14 cellular contexts compared by ENCODE assay signal in genomic region chr20:31284964-31285363, GRCh38. TPM values are rescaled to one million over a fixed set of nuclear protein-coding genes. Genes with fewer than 3 reads are reported as not detected.
"Had no signal": no experiment of that assay in that cellular context is flagged by ENCODE, and none has a peak within 500 bp of the region (broad histone marks: within the 10 kb centered on the region; RNA-seq: fewer than 3 reads in every experiment).

No MANE protein-coding gene starts in this region.

RNA-seq across cellular contexts. Expression of gene DEFB116, which starts 23.4 kb away (rescaled TPM):
- total RNA-seq: activated B cell treated with CpG ODN at 0.5 μM for 24 hours; activated CD4-positive, alpha-beta memory T cell treated with anti-CD3 and anti-CD28 coated beads for 36 hours; activated CD4-positive, alpha-beta memory T cell treated with anti-CD3 and anti-CD28 coated beads, Interleukin-2, amount 10 ng/mL, durations not matched to agents 7 days and 5 days; activated CD4-positive, alpha-beta T cell treated with anti-CD3 and anti-CD28 coated beads for 36 hours; activated CD4-positive, alpha-beta T cell treated with anti-CD3 and anti-CD28 coated beads, Interleukin-2, amount 10 ng/mL, durations not matched to agents 24 days and 14 days; activated CD4-positive, alpha-beta T cell treated with anti-CD3 and anti-CD28 coated beads, Interleukin-2, amount 10 ng/mL, durations not matched to agents 7 days and 5 days; activated CD8-positive, alpha-beta memory T cell treated with anti-CD3 and anti-CD28 coated beads for 36 hours; activated CD8-positive, alpha-beta memory T cell treated with anti-CD3 and anti-CD28 coated beads, Interleukin-2, amount 10 ng/mL, durations not matched to agents 7 days and 5 days; activated CD8-positive, alpha-beta T cell treated with anti-CD3 and anti-CD28 coated beads for 36 hours; activated CD8-positive, alpha-beta T cell treated with anti-CD3 and anti-CD28 coated beads, Interleukin-2, amount 10 ng/mL, durations not matched to agents 7 days and 5 days; T-helper 1 cell treated with Interleukin-12 subunit alpha and Interleukin-12 subunit beta and Interleukin-4 antibody, amounts not matched to agents 30 ng/mL and 1 ng/mL, for 36 hours; T-helper 17 cell; T-helper 2 cell treated with Interferon-gamma antibody and Interleukin-4, amounts not matched to agents 100 ng/mL and 5 ng/mL, for 36 hours; WTC11 had no signal

RNA-seq across cellular contexts. Expression of gene DEFB115, which starts 27.5 kb away (rescaled TPM):
- total RNA-seq: activated B cell treated with CpG ODN at 0.5 μM for 24 hours; activated CD4-positive, alpha-beta memory T cell treated with anti-CD3 and anti-CD28 coated beads for 36 hours; activated CD4-positive, alpha-beta memory T cell treated with anti-CD3 and anti-CD28 coated beads, Interleukin-2, amount 10 ng/mL, durations not matched to agents 7 days and 5 days; activated CD4-positive, alpha-beta T cell treated with anti-CD3 and anti-CD28 coated beads for 36 hours; activated CD4-positive, alpha-beta T cell treated with anti-CD3 and anti-CD28 coated beads, Interleukin-2, amount 10 ng/mL, durations not matched to agents 24 days and 14 days; activated CD4-positive, alpha-beta T cell treated with anti-CD3 and anti-CD28 coated beads, Interleukin-2, amount 10 ng/mL, durations not matched to agents 7 days and 5 days; activated CD8-positive, alpha-beta memory T cell treated with anti-CD3 and anti-CD28 coated beads for 36 hours; activated CD8-positive, alpha-beta memory T cell treated with anti-CD3 and anti-CD28 coated beads, Interleukin-2, amount 10 ng/mL, durations not matched to agents 7 days and 5 days; activated CD8-positive, alpha-beta T cell treated with anti-CD3 and anti-CD28 coated beads for 36 hours; activated CD8-positive, alpha-beta T cell treated with anti-CD3 and anti-CD28 coated beads, Interleukin-2, amount 10 ng/mL, durations not matched to agents 7 days and 5 days; T-helper 1 cell treated with Interleukin-12 subunit alpha and Interleukin-12 subunit beta and Interleukin-4 antibody, amounts not matched to agents 30 ng/mL and 1 ng/mL, for 36 hours; T-helper 17 cell; T-helper 2 cell treated with Interferon-gamma antibody and Interleukin-4, amounts not matched to agents 100 ng/mL and 5 ng/mL, for 36 hours; WTC11 had no signal
